In the genomic region with DNA sequence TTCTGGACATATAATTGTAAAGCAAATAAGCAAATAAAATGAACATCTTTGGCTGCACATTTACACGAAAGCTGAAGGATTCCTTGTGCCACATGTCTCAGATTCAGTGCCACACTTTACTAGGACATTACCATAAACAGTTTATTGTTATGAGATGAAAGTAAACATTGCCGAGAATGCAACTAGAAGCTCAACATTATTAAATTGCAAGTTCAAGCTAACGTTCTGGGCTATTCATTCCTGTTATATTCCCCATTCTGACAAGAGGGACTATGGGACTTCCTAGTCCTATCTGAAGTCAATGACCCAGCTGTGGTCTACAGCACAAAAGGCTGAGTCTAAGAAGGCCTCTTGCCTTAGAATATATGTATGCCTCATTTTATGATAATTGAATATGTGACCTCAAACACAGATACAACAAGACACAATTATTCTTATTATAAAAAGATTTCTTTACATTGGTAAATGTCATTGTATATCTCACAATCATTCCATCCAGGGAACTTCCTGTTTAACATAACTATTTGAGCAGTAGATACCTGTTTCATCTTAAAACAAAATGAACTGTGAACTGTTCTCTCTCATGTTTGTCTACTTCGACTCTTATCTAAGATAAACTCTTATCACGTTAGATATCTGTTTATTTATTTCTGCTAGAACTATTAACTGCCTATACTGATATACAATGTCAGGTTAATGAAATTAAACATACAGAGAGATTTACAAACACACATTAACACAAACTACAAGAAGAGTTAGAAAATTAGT, we compare ENCODE assay signal across 19 cellular contexts.
"Had no signal": no experiment of that assay in that cellular context is flagged by ENCODE, and none has a peak within 500 bp of the region (broad histone marks: within the 10 kb centered on the region; RNA-seq: fewer than 3 reads in every experiment).

No MANE protein-coding gene starts in this region.

- H3K4me3 ChIP-seq: coronary artery, lung, neural progenitor cell, transverse colon had no signal

- H3K9me3 ChIP-seq: adrenal gland, transverse colon had no signal

- H3K9ac ChIP-seq: neural progenitor cell had no signal

- H2AFZ ChIP-seq: neural progenitor cell had no signal

- H3K27me3 ChIP-seq: adrenal gland, neural progenitor cell, transverse colon had no signal

- FAIRE-seq: endothelial cell of umbilical vein had no signal

- H3K27ac ChIP-seq: adrenal gland, coronary artery, neural progenitor cell, transverse colon had no signal

- H3K4me2 ChIP-seq: neural progenitor cell had no signal

- DNase-seq: activated CD4-positive, alpha-beta T cell treated with anti-CD3 and anti-CD28 coated beads for 36 hours; activated CD8-positive, alpha-beta T cell treated with anti-CD3 and anti-CD28 coated beads for 36 hours; activated effector memory CD4-positive, alpha-beta T cell treated with anti-CD3 and anti-CD28 coated beads, Interleukin-2, amount 50 U/mL, for 16 hours; activated T-cell treated with anti-CD3 and anti-CD28 coated beads, Interleukin-2, amount 50 U/mL, for 48 hours; adrenal gland; effector CD4-positive, alpha-beta T cell; foreskin fibroblast; glutamatergic neuron; left cardiac atrium; posterior cingulate gyrus; stimulated activated CD4-positive, alpha-beta T cell treated with anti-CD3 and anti-CD28 coated beads, Interleukin-15, amount 100 ng/mL, for 24 hours; stimulated activated CD4-positive, alpha-beta T cell treated with anti-CD3 and anti-CD28 coated beads, Interleukin-4, amount 100 ng/mL, for 1 hour; stimulated activated naive B cell treated with anti-CD40 and anti-IgM and Interleukin-4, amounts not matched to agents 10 μg/mL and 1 μg/mL and 100 μg/mL, for 72 hours; T-helper 17 cell; transverse colon had no signal

- ATAC-seq: activated CD4-positive, alpha-beta T cell treated with anti-CD3 and anti-CD28 coated beads for 36 hours; activated CD8-positive, alpha-beta T cell treated with anti-CD3 and anti-CD28 coated beads for 36 hours; left cardiac atrium; stimulated activated naive B cell treated with anti-CD40 and anti-IgM and Interleukin-4, amounts not matched to agents 10 μg/mL and 1 μg/mL and 100 μg/mL, for 72 hours; T-helper 17 cell had no signal

- H3K4me1 ChIP-seq: adrenal gland had no signal

- H3K36me3 ChIP-seq: adrenal gland, neural progenitor cell, transverse colon had no signal
